Comparison of ENCODE assay signal across 18 cellular contexts in genomic region chr14:101116486-101117130, GRCh38.
"Had no signal": no experiment of that assay in that cellular context is flagged by ENCODE, and none has a peak within 500 bp of the region (broad histone marks: within the 10 kb centered on the region; RNA-seq: fewer than 3 reads in every experiment).

No MANE protein-coding gene starts in this region.

- H3K4me1 ChIP-seq: pancreas, vagina had no signal

- H3K27me3 ChIP-seq: pancreas, tibial nerve, vagina had no signal

- H3K36me3 Mint-ChIP-seq: activated naive CD8-positive, alpha-beta T cell; WTC11 had no signal

- H3K27ac Mint-ChIP-seq: activated naive CD8-positive, alpha-beta T cell; activated T-helper 1 cell treated with anti-CD3 and anti-CD28 coated beads, Interleukin-12 subunit alpha, Interleukin-12 subunit beta, Interleukin-2, Interleukin-4 antibody, amounts not matched to agents 30 ng/mL and 10 ng/mL and 1 ng/mL, durations not matched to agents 14 hours and 24 hours and 36 hours; stimulated activated naive B cell treated with anti-CD40 and anti-IgM and Interleukin-4, amounts not matched to agents 10 μg/mL and 1 μg/mL and 100 μg/mL, for 72 hours; T-helper 2 cell treated with Interferon-gamma antibody and Interleukin-4, amounts not matched to agents 5 μg/mL and 100 μg/mL, for 36 hours; WTC11 had no signal

- H3K9me3 ChIP-seq: pancreas, tibial nerve, vagina had no signal

- H3K27me3 Mint-ChIP-seq: naive B cell; stimulated activated naive B cell treated with anti-CD40 and anti-IgM and Interleukin-4, amounts not matched to agents 10 μg/mL and 1 μg/mL and 100 μg/mL, for 72 hours had no signal

- H3K4me3 ChIP-seq: pancreas, SK-N-MC, tibial nerve, vagina had no signal

- DNase-seq: activated CD4-positive, alpha-beta T cell treated with anti-CD3 and anti-CD28 coated beads for 4 hours; activated gamma-delta T cell treated with Interleukin-2 at 50 U/mL for 16 hours; activated T-cell treated with anti-CD3 and anti-CD28 coated beads for 4 hours; cerebellar nuclear complex; effector memory CD4-positive, alpha-beta T cell; foreskin fibroblast; left colon; naive B cell; pancreas; stimulated activated naive B cell treated with anti-CD40 and anti-IgM and Interleukin-4, amounts not matched to agents 10 μg/mL and 1 μg/mL and 100 μg/mL, for 72 hours had no signal

- H3K36me3 ChIP-seq: pancreas, tibial nerve, vagina had no signal

- H3K9me3 Mint-ChIP-seq: activated T-helper 1 cell treated with anti-CD3 and anti-CD28 coated beads, Interleukin-12 subunit alpha, Interleukin-12 subunit beta, Interleukin-2, Interleukin-4 antibody, amounts not matched to agents 30 ng/mL and 10 ng/mL and 1 ng/mL, durations not matched to agents 14 hours and 24 hours and 36 hours; T-helper 2 cell treated with Interferon-gamma antibody and Interleukin-4, amounts not matched to agents 5 μg/mL and 100 μg/mL, for 36 hours; WTC11 had no signal

- H3K4me3 Mint-ChIP-seq: activated naive CD8-positive, alpha-beta T cell; activated T-helper 1 cell treated with anti-CD3 and anti-CD28 coated beads, Interleukin-12 subunit alpha, Interleukin-12 subunit beta, Interleukin-2, Interleukin-4 antibody, amounts not matched to agents 30 ng/mL and 10 ng/mL and 1 ng/mL, durations not matched to agents 14 hours and 24 hours and 36 hours; neural crest cell; stimulated activated naive B cell treated with anti-CD40 and anti-IgM and Interleukin-4, amounts not matched to agents 10 μg/mL and 1 μg/mL and 100 μg/mL, for 72 hours; T-helper 2 cell treated with Interferon-gamma antibody and Interleukin-4, amounts not matched to agents 5 μg/mL and 100 μg/mL, for 36 hours; WTC11 had no signal

- H3K27ac ChIP-seq: pancreas, SK-N-MC, tibial nerve, vagina had no signal

- ATAC-seq: left colon; pancreas; stimulated activated naive B cell treated with anti-CD40 and anti-IgM and Interleukin-4, amounts not matched to agents 10 μg/mL and 1 μg/mL and 100 μg/mL, for 72 hours had no signal
